Comparison of ENCODE assay signal across 24 cellular contexts in genomic region chr19:48053856-48054255, GRCh38. TPM values are rescaled to one million over a fixed set of nuclear protein-coding genes. Genes with fewer than 3 reads are reported as not detected.
"Had no signal": no experiment of that assay in that cellular context is flagged by ENCODE, and none has a peak within 500 bp of the region (broad histone marks: within the 10 kb centered on the region; RNA-seq: fewer than 3 reads in every experiment).

No MANE protein-coding gene starts in this region.

- H3K36me3 ChIP-seq: neutrophil had no signal

- H3K9me3 ChIP-seq: ascending aorta, esophagus squamous epithelium, lower lobe of right lung, neutrophil, stomach, upper lobe of left lung had no signal

- H3K4me3 ChIP-seq: ascending aorta, esophagus squamous epithelium, lower lobe of right lung, smooth muscle cell, stomach, upper lobe of left lung had no signal

- DNase-seq: activated CD4-positive, alpha-beta T cell treated with anti-CD3 and anti-CD28 coated beads, Interleukin-2, amount 10 ng/mL, durations not matched to agents 24 days and 14 days; activated CD4-positive, CD25-positive, alpha-beta regulatory T cell; activated CD8-positive, alpha-beta T cell treated with anti-CD3 and anti-CD28 coated beads, Interleukin-2, amount 10 ng/mL, durations not matched to agents 7 days and 5 days; activated naive CD4-positive, alpha-beta T cell treated with anti-CD3 and anti-CD28 coated beads, Interleukin-2, amount 50 U/mL, for 16 hours; activated T-cell treated with anti-CD3 and anti-CD28 coated beads, Interleukin-2, amount 50 U/mL, for 4 hours; cerebellar nuclear complex; effector CD4-positive, alpha-beta T cell; esophagus squamous epithelium; hippocampal formation; lower lobe of right lung; stimulated activated CD4-positive, alpha-beta T cell treated with anti-CD3 and anti-CD28 coated beads, Interleukin-4, amount 100 ng/mL, for 24 hours; stomach; upper lobe of left lung had no signal

- H3K27me3 ChIP-seq: ascending aorta, esophagus squamous epithelium, neutrophil, stomach, upper lobe of left lung had no signal

- H3K4me1 ChIP-seq: ascending aorta, esophagus squamous epithelium, lower lobe of right lung, parathyroid adenoma, stomach, upper lobe of left lung had no signal

- FAIRE-seq: islet of Langerhans had no signal

- H2AFZ ChIP-seq: parathyroid adenoma had no signal

- H3K27ac ChIP-seq: ascending aorta, esophagus squamous epithelium, lower lobe of right lung, neutrophil, parathyroid adenoma, stomach, upper lobe of left lung had no signal

- H3K4me2 ChIP-seq: smooth muscle cell had no signal

- H3K79me2 ChIP-seq: parathyroid adenoma had no signal

- ATAC-seq: activated CD8-positive, alpha-beta T cell treated with anti-CD3 and anti-CD28 coated beads, Interleukin-2, amount 10 ng/mL, durations not matched to agents 7 days and 5 days; activated T-cell treated with anti-CD3 and anti-CD28 coated beads, Interleukin-2, amount 50 U/mL, for 4 hours; lower lobe of right lung; natural killer cell treated with Interleukin-12 subunit alpha and Interleukin-12 subunit beta and Interleukin-15 and Interleukin-18, amount 100 ng/mL, for 72 hours; sciatic nerve; stimulated activated effector memory CD8-positive, alpha-beta T cell treated with anti-CD3 and anti-CD28 coated beads, Interleukin-12 subunit alpha, Interleukin-12 subunit beta, amount 100 ng/mL, for 72 hours had no signal

- H3K9ac ChIP-seq: parathyroid adenoma had no signal

RNA-seq across cellular contexts. Expression of gene CABP5, which starts 10.0 kb away (rescaled TPM):
- total RNA-seq: activated CD4-positive, alpha-beta T cell treated with anti-CD3 and anti-CD28 coated beads, Interleukin-2, amount 10 ng/mL, durations not matched to agents 24 days and 14 days; activated CD8-positive, alpha-beta T cell treated with anti-CD3 and anti-CD28 coated beads, Interleukin-2, amount 10 ng/mL, durations not matched to agents 7 days and 5 days; activated T-cell treated with anti-CD3 and anti-CD28 coated beads, Interleukin-2, amount 50 U/mL, for 4 hours; ascending aorta; esophagus squamous epithelium; fibroblast of villous mesenchyme; lower lobe of right lung; natural killer cell treated with Interleukin-12 subunit alpha and Interleukin-12 subunit beta and Interleukin-15 and Interleukin-18, amount 100 ng/mL, for 72 hours; sciatic nerve; smooth muscle cell; stomach; temporal lobe; upper lobe of left lung had no signal
- polyA plus RNA-seq: adipose tissue, smooth muscle cell, stomach had no signal

RNA-seq across cellular contexts. Expression of gene ELSPBP1, which starts 59.4 kb away (rescaled TPM):
- total RNA-seq: activated CD4-positive, alpha-beta T cell treated with anti-CD3 and anti-CD28 coated beads, Interleukin-2, amount 10 ng/mL, durations not matched to agents 24 days and 14 days; activated CD8-positive, alpha-beta T cell treated with anti-CD3 and anti-CD28 coated beads, Interleukin-2, amount 10 ng/mL, durations not matched to agents 7 days and 5 days; activated T-cell treated with anti-CD3 and anti-CD28 coated beads, Interleukin-2, amount 50 U/mL, for 4 hours; ascending aorta; esophagus squamous epithelium; fibroblast of villous mesenchyme; lower lobe of right lung; natural killer cell treated with Interleukin-12 subunit alpha and Interleukin-12 subunit beta and Interleukin-15 and Interleukin-18, amount 100 ng/mL, for 72 hours; sciatic nerve; stomach; temporal lobe; upper lobe of left lung had no signal
- polyA plus RNA-seq: adipose tissue, stomach had no signal
